10 cellular contexts compared by ENCODE assay signal in genomic region chr7:115338016-115338415, GRCh38.
"Had no signal": no experiment of that assay in that cellular context is flagged by ENCODE, and none has a peak within 500 bp of the region (broad histone marks: within the 10 kb centered on the region; RNA-seq: fewer than 3 reads in every experiment).

No MANE protein-coding gene starts in this region.

- H3K4me3 ChIP-seq: GM23338, HAP-1 had no signal

- FAIRE-seq: H1, H54, HepG2 had no signal

- H3K4me1 Mint-ChIP-seq: GM23338, IgD-negative memory B cell had no signal

- H3K9me3 ChIP-seq: HAP-1 had no signal

- H3K4me3 Mint-ChIP-seq: GM23338, HFFc6, IgD-negative memory B cell had no signal

- H3K27ac Mint-ChIP-seq: GM23338, HFFc6, IgD-negative memory B cell had no signal

- DNase-seq: HFFc6, KBM-7 had no signal

- H3K36me3 ChIP-seq: HAP-1 had no signal

- H3K27ac ChIP-seq: HL-60 had no signal

- ATAC-seq: GM23338, HCT116, HepG2 had no signal

- H3K4me1 ChIP-seq: HAP-1 had no signal

- H3K27me3 Mint-ChIP-seq: IgD-negative memory B cell had no signal

- H3K9me3 Mint-ChIP-seq: GM23338, HFFc6 had no signal

- H3K36me3 Mint-ChIP-seq: IgD-negative memory B cell had no signal
